In the genomic region with DNA sequence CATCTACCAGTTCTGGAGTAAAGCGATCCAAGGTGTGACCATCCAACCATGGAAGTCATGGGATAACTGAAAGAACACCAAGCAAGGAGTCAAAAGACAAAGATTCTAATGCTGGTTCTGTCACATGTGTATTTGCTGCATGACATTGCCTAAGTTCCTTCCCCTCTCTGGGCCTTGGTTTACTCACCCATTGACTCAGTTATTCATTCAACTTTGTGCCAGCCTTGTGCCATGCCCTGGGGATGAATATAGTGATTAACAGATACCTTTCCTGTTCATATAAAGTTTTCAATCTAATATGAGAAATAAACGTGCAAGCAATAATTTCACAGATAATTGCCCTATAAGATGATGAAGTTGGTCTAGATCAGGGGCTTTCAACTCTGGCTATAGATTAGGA, we compare ENCODE assay signal across 27 cellular contexts. TPM values are rescaled to one million over a fixed set of nuclear protein-coding genes. Genes with fewer than 3 reads are reported as not detected.
DNase-seq lines count a peak whose midpoint lies in the region; ATAC-seq, FAIRE-seq and TF ChIP-seq lines count a peak whose summit lies in the region.
"Had no signal": no experiment of that assay in that cellular context is flagged by ENCODE, and none has a peak within 500 bp of the region (broad histone marks: within the 10 kb centered on the region; RNA-seq: fewer than 3 reads in every experiment).

No MANE protein-coding gene starts in this region.

- no peaks in the 10 kb centered on the region for H3K79me2 ChIP-seq in keratinocyte (ENCODE audit: control insufficient read depth, insufficient read depth, low read length)

- TF ChIP-seq CTCF in bronchial epithelial cell (IDR thresholded peaks at IDR 0.05; ENCODE audit: insufficient read depth, low read length, severe bottlenecking), result no peak
- TF ChIP-seq CTCF in epithelial cell of esophagus (IDR thresholded peaks at IDR 0.05; ENCODE audit: insufficient read depth, low read depth, low read length, missing control alignments), result no peak
- TF ChIP-seq CTCF in keratinocyte (optimal IDR thresholded peaks at IDR 0.05 in 1 of 3, IDR thresholded peaks at IDR 0.05 in 1 of 3, conservative IDR thresholded peaks at IDR 0.05 in 1 of 3; ENCODE audit: extremely low read depth in 1 of 3, insufficient read depth in 2 of 3, low read length in 3 of 3), result no peak

- no peaks in the 10 kb centered on the region for H4K20me1 ChIP-seq in keratinocyte (ENCODE audit: control insufficient read depth, extremely low read depth, insufficient read depth, low read length)
- H4K20me1 ChIP-seq: BLaER1 had no signal

- DNase-seq in bronchial epithelial cell (ENCODE audit: low read depth) (peak; percentile 75), epithelial cell of esophagus (ENCODE audit: low read depth) (peak; percentile 64), keratinocyte (ENCODE audit: low read depth, low spot score) (no peak), GM19238 (ENCODE audit: insufficient read length, low spot score) (no peak)
- DNase-seq: 8988T; ACHN; BE2C; C1 segment of cervical spinal cord; CD4-positive, alpha-beta memory T cell; CD4-positive, CD25-positive, alpha-beta regulatory T cell; CD8-positive, alpha-beta memory T cell; COR-L47; DMS 273 treated with DMSO at 0.1 percent for 48 hours; DMS153; DMS53; DMS79; DND-41; EL; GDM1 had no signal

- no peaks in the 10 kb centered on the region for H3K9me3 ChIP-seq in keratinocyte (ENCODE audit: control insufficient read depth, low read depth, low read length)
- H3K9me3 ChIP-seq: BE2C, BLaER1 had no signal

- no peaks in the 10 kb centered on the region for H3K27me3 ChIP-seq in bronchial epithelial cell (ENCODE audit: control insufficient read depth, insufficient read depth, low read length)
- H3K27me3 ChIP-seq in keratinocyte (ENCODE audit: control insufficient read depth, extremely low read depth, insufficient read depth, low read length), result no peaks in the 10 kb centered on the region
- H3K27me3 ChIP-seq: BE2C, BLaER1 had no signal

- no peaks in the 10 kb centered on the region for H3K9me1 ChIP-seq in keratinocyte (ENCODE audit: control insufficient read depth, extremely low read depth, insufficient read depth, low read length)

- H3K27ac ChIP-seq in keratinocyte (ENCODE audit: control insufficient read depth, insufficient read depth, low read length), result no peak overlapping the region
- H3K27ac ChIP-seq: BLaER1 had no signal

- no peak for FAIRE-seq in bronchial epithelial cell (lab: Jason Lieb, UNC)
- FAIRE-seq in keratinocyte (lab: Jason Lieb, UNC), result peak; percentile 75
- FAIRE-seq: A204.1, GM12878, GM12892, GM18507 had no signal

- no peak for ATAC-seq in HG03571 (IDR thresholded peaks at IDR 0.05; ENCODE audit: unreplicated experiment)
- ATAC-seq: GM12878 had no signal

- H3K4me1 ChIP-seq in keratinocyte (ENCODE audit: control insufficient read depth, extremely low read depth, insufficient read depth, low read length), result peaks cover 11% of the 10 kb centered on the region
- H3K4me1 ChIP-seq: BE2C had no signal

- H3K4me2 ChIP-seq in keratinocyte (ENCODE audit: control insufficient read depth, extremely low read depth, insufficient read depth, low read depth, low read length), result no peak overlapping the region
- H3K4me2 ChIP-seq: BLaER1 had no signal

- H2AFZ ChIP-seq in keratinocyte (ENCODE audit: control insufficient read depth, low read length), result no peak overlapping the region

- no peak overlapping the region for H3K4me3 ChIP-seq in bronchial epithelial cell (ENCODE audit: low read depth, low read length)
- H3K4me3 ChIP-seq in epithelial cell of esophagus (ENCODE audit: low read length), result no peak overlapping the region
- H3K4me3 ChIP-seq in keratinocyte (ENCODE audit: control insufficient read depth in 2 of 3, extremely low read depth in 1 of 3, insufficient read depth in 2 of 3, low read depth in 1 of 3, low read length in 3 of 3), result no peak overlapping the region
- H3K4me3 ChIP-seq: BLaER1, GM12878 had no signal

- H3K36me3 ChIP-seq in bronchial epithelial cell (ENCODE audit: control insufficient read depth, insufficient read depth, low read length) (no peaks in the 10 kb centered on the region), keratinocyte (ENCODE audit: control insufficient read depth in 2 of 2, extremely low read depth in 1 of 2, insufficient read depth in 2 of 2, low read length in 2 of 2) (peaks cover 0 to 2% of the 10 kb centered on the region in 2 experiments)
- H3K36me3 ChIP-seq: BE2C, BLaER1 had no signal

- H3K9ac ChIP-seq in keratinocyte (ENCODE audit: control insufficient read depth, extremely low read depth, insufficient read depth, low read length), result no peak overlapping the region
- H3K9ac ChIP-seq: BLaER1 had no signal

- dilution Hi-C loops in keratinocyte (cut with MboI; ENCODE audit: extremely low pct_ligation_motif_present, low sequenced_read_pairs), result no loop called here

RNA-seq across cellular contexts. Expression of gene CAMK1G, which starts 33.0 kb away (rescaled TPM):
- total RNA-seq in bronchial epithelial cell, result not detected in 2 replicates
- 0.02 TPM in 1 of 3 replicates, not detected in the others for polyA plus RNA-seq in keratinocyte
- not detected for polyA plus RNA-seq in keratinocyte (2011; ENCODE audit: low read depth)
- polyA plus RNA-seq in keratinocyte (2011; cell fraction: cytosol; rRNA removed), result not detected in 2 replicates
- not detected in 2 replicates for polyA plus RNA-seq in keratinocyte (2011; cell fraction: nucleus; rRNA removed)
- 0.11 TPM in 1 of 2 replicates, not detected in the other for polyA plus RNA-seq in keratinocyte (2012; ENCODE audit: low replicate concordance)
- polyA minus RNA-seq in keratinocyte, result not detected in 3 replicates
- not detected for polyA minus RNA-seq in keratinocyte (2011; cell fraction: cytosol; rRNA and poly(A)+ RNA removed)
- not detected in 2 replicates for polyA minus RNA-seq in keratinocyte (2011; cell fraction: nucleus; rRNA and poly(A)+ RNA removed)
- total RNA-seq: CD4-positive, alpha-beta memory T cell; CD4-positive, CD25-positive, alpha-beta regulatory T cell; CD8-positive, alpha-beta memory T cell; Daoy; GM12878 had no signal
- polyA plus RNA-seq: CD14-positive monocyte; CD4-positive, alpha-beta memory T cell; CD4-positive, CD25-positive, alpha-beta regulatory T cell; CD8-positive, alpha-beta memory T cell had no signal

Comparison
In these comparisons a context has a peak if more than half of its experiments do, and no peak if none do; other contexts are left out.
1. DNase-seq: peak in bronchial epithelial cell (single experiment) and epithelial cell of esophagus (single experiment); none in keratinocyte (single experiment) and GM19238 (single experiment).